ENCODE assay signal across 14 cellular contexts in genomic region chr17:17711708-17712141, GRCh38. TPM values are rescaled to one million over a fixed set of nuclear protein-coding genes. Genes with fewer than 3 reads are reported as not detected.
DNase-seq lines count a peak whose midpoint lies in the region; ATAC-seq, FAIRE-seq and TF ChIP-seq lines count a peak whose summit lies in the region.
"Had no signal": no experiment of that assay in that cellular context is flagged by ENCODE, and none has a peak within 500 bp of the region (broad histone marks: within the 10 kb centered on the region; RNA-seq: fewer than 3 reads in every experiment).

No MANE protein-coding gene starts in this region.

- H3K4me2 ChIP-seq in GM23248 (ENCODE audit: unreplicated experiment) (peak overlapping the region; percentile 52), astrocyte (ENCODE audit: low read length) (peak overlapping the region; percentile 71)

- ATAC-seq in stimulated activated memory B cell treated with anti-CD40 and anti-IgM and Interleukin-4, amounts not matched to agents 10 μg/mL and 1 μg/mL and 100 μg/mL, for 72 hours, result no peak
- no peak for ATAC-seq in GM18498 (IDR thresholded peaks at IDR 0.05; ENCODE audit: unreplicated experiment)

- H3K4me1 Mint-ChIP-seq in astrocyte (ENCODE audit: low read depth, unreplicated experiment), result peaks cover 51% of the 10 kb centered on the region
- peaks cover 39% of the 10 kb centered on the region for H3K4me1 Mint-ChIP-seq in stimulated activated memory B cell treated with anti-CD40 and anti-IgM and Interleukin-4, amounts not matched to agents 10 μg/mL and 1 μg/mL and 100 μg/mL, for 72 hours
- H3K4me1 Mint-ChIP-seq in activated CD4-positive, alpha-beta T cell treated with anti-CD3 and anti-CD28 coated beads, Interleukin-2, amount 10 ng/mL, durations not matched to agents 24 days and 14 days, result peaks cover 19% of the 10 kb centered on the region

- H3K27me3 ChIP-seq in GM23248 (replicated peaks; ENCODE audit: insufficient read depth), result no peaks in the 10 kb centered on the region
- no peaks in the 10 kb centered on the region for H3K27me3 ChIP-seq in astrocyte (ENCODE audit: insufficient read depth, low read length)
- H3K27me3 ChIP-seq in effector memory CD4-positive, alpha-beta T cell (replicated peaks; ENCODE audit: control insufficient read depth, insufficient read depth, low read length, poor library complexity, severe bottlenecking), result no peaks in the 10 kb centered on the region

- no peak overlapping the region for H3K4me3 Mint-ChIP-seq in astrocyte (ENCODE audit: unreplicated experiment)
- H3K4me3 Mint-ChIP-seq in stimulated activated memory B cell treated with anti-CD40 and anti-IgM and Interleukin-4, amounts not matched to agents 10 μg/mL and 1 μg/mL and 100 μg/mL, for 72 hours, result no peak overlapping the region
- no peak overlapping the region for H3K4me3 Mint-ChIP-seq in activated CD4-positive, alpha-beta T cell treated with anti-CD3 and anti-CD28 coated beads, Interleukin-2, amount 10 ng/mL, durations not matched to agents 24 days and 14 days
- H3K4me3 Mint-ChIP-seq: activated naive CD4-positive, alpha-beta T cell treated with anti-CD3 and anti-CD28 coated beads for 36 hours; stimulated activated naive CD8-positive, alpha-beta T cell treated with anti-CD3 and anti-CD28 coated beads, Interleukin-15, amount 100 ng/mL, for 72 hours had no signal

- no peaks in the 10 kb centered on the region for H4K20me1 ChIP-seq in GM23248 (ENCODE audit: insufficient read depth)
- peaks cover 84% of the 10 kb centered on the region for H4K20me1 ChIP-seq in astrocyte (ENCODE audit: insufficient read depth, low read length)

- H3K27me3 Mint-ChIP-seq in astrocyte (ENCODE audit: low read depth, unreplicated experiment), result no peaks in the 10 kb centered on the region
- H3K27me3 Mint-ChIP-seq in stimulated activated memory B cell treated with anti-CD40 and anti-IgM and Interleukin-4, amounts not matched to agents 10 μg/mL and 1 μg/mL and 100 μg/mL, for 72 hours, result no peaks in the 10 kb centered on the region
- no peaks in the 10 kb centered on the region for H3K27me3 Mint-ChIP-seq in activated CD4-positive, alpha-beta T cell treated with anti-CD3 and anti-CD28 coated beads, Interleukin-2, amount 10 ng/mL, durations not matched to agents 24 days and 14 days
- H3K27me3 Mint-ChIP-seq: stimulated activated naive CD8-positive, alpha-beta T cell treated with anti-CD3 and anti-CD28 coated beads, Interleukin-15, amount 100 ng/mL, for 72 hours had no signal

- H3K27ac ChIP-seq in GM23248 (peak overlapping the region; percentile 95), astrocyte (ENCODE audit: low read depth, low read length) (peak overlapping the region; percentile 77), kidney (ENCODE audit: low read depth in 2 of 2, low read length in 2 of 2) (peak overlapping the region; percentile 81 to 88)
- H3K27ac ChIP-seq in effector memory CD4-positive, alpha-beta T cell (ENCODE audit: insufficient read depth, low read length, poor library complexity, severe bottlenecking), result no peak overlapping the region
- H3K27ac ChIP-seq: WERI-Rb-1 had no signal

- H3K9me3 ChIP-seq in GM23248 (ENCODE audit: low read depth), result no peaks in the 10 kb centered on the region
- H3K9me3 ChIP-seq in astrocyte (ENCODE audit: insufficient read depth, low read depth, low read length), result no peaks in the 10 kb centered on the region
- no peaks in the 10 kb centered on the region for H3K9me3 ChIP-seq in kidney (ENCODE audit: control insufficient read depth in 1 of 2, low read length in 2 of 2)
- H3K9me3 ChIP-seq in effector memory CD4-positive, alpha-beta T cell (ENCODE audit: control insufficient read depth, low read length), result no peaks in the 10 kb centered on the region

- H3K36me3 ChIP-seq in GM23248 (ENCODE audit: low read depth) (no peaks in the 10 kb centered on the region), astrocyte (ENCODE audit: insufficient read depth, low read length) (no peaks in the 10 kb centered on the region), kidney (ENCODE audit: control insufficient read depth in 1 of 2, insufficient read depth in 2 of 2, low read length in 2 of 2) (no peaks in the 10 kb centered on the region)
- H3K36me3 ChIP-seq in effector memory CD4-positive, alpha-beta T cell (ENCODE audit: control insufficient read depth, insufficient read depth, low read length), result no peaks in the 10 kb centered on the region
- H3K36me3 ChIP-seq: WERI-Rb-1 had no signal

- H3K9me3 Mint-ChIP-seq in astrocyte (ENCODE audit: unreplicated experiment), result peaks cover 2% of the 10 kb centered on the region
- no peaks in the 10 kb centered on the region for H3K9me3 Mint-ChIP-seq in stimulated activated memory B cell treated with anti-CD40 and anti-IgM and Interleukin-4, amounts not matched to agents 10 μg/mL and 1 μg/mL and 100 μg/mL, for 72 hours
- H3K9me3 Mint-ChIP-seq in activated CD4-positive, alpha-beta T cell treated with anti-CD3 and anti-CD28 coated beads, Interleukin-2, amount 10 ng/mL, durations not matched to agents 24 days and 14 days, result no peaks in the 10 kb centered on the region
- H3K9me3 Mint-ChIP-seq: activated naive CD4-positive, alpha-beta T cell treated with anti-CD3 and anti-CD28 coated beads for 36 hours; stimulated activated naive CD8-positive, alpha-beta T cell treated with anti-CD3 and anti-CD28 coated beads, Interleukin-15, amount 100 ng/mL, for 72 hours had no signal

- FAIRE-seq in astrocyte (lab: Jason Lieb, UNC), result no peak
- no peak for FAIRE-seq in kidney (lab: Jason Lieb, UNC)

- TF ChIP-seq CTCF in astrocyte (IDR thresholded peaks at IDR 0.05; ENCODE audit: insufficient read depth, low read depth, low read length), result no peak
- no peak for TF ChIP-seq CTCF in kidney (IDR thresholded peaks at IDR 0.05; ENCODE audit: borderline replicate concordance, extremely low read depth, insufficient read depth)

- no peak for DNase-seq in GM23248
- no peak for DNase-seq in astrocyte (ENCODE audit: low read depth)
- DNase-seq in kidney, result no peak
- no peak for DNase-seq in MV-4-11 (lab: John Stamatoyannopoulos, UW)
- no peak for DNase-seq in activated CD4-positive, alpha-beta T cell treated with anti-CD3 and anti-CD28 coated beads, Interleukin-2, amount 10 ng/mL, durations not matched to agents 24 days and 14 days
- no peak for DNase-seq in effector memory CD4-positive, alpha-beta T cell
- DNase-seq: activated naive CD4-positive, alpha-beta T cell treated with anti-CD3 and anti-CD28 coated beads for 36 hours; effector CD4-positive, alpha-beta T cell; NCI-H187 treated with DMSO at 0.1 percent for 48 hours; WERI-Rb-1 had no signal

- no peak overlapping the region for H3K4me3 ChIP-seq in GM23248
- H3K4me3 ChIP-seq in astrocyte (ENCODE audit: insufficient read depth, low read depth, low read length), result no peak overlapping the region
- H3K4me3 ChIP-seq in kidney (ENCODE audit: low read length in 2 of 2), result no peak overlapping the region
- H3K4me3 ChIP-seq in effector memory CD4-positive, alpha-beta T cell (ENCODE audit: insufficient read depth, low read depth, low read length, poor library complexity, severe bottlenecking), result no peak overlapping the region
- H3K4me3 ChIP-seq: lung had no signal

- peaks cover 2% of the 10 kb centered on the region for H3K36me3 Mint-ChIP-seq in astrocyte (ENCODE audit: low read depth, unreplicated experiment)
- H3K36me3 Mint-ChIP-seq in stimulated activated memory B cell treated with anti-CD40 and anti-IgM and Interleukin-4, amounts not matched to agents 10 μg/mL and 1 μg/mL and 100 μg/mL, for 72 hours, result peaks cover 16% of the 10 kb centered on the region
- no peaks in the 10 kb centered on the region for H3K36me3 Mint-ChIP-seq in activated CD4-positive, alpha-beta T cell treated with anti-CD3 and anti-CD28 coated beads, Interleukin-2, amount 10 ng/mL, durations not matched to agents 24 days and 14 days (ENCODE audit: low read depth)

- H3K27ac Mint-ChIP-seq in astrocyte (ENCODE audit: unreplicated experiment), result peak overlapping the region; percentile 96
- H3K27ac Mint-ChIP-seq in stimulated activated memory B cell treated with anti-CD40 and anti-IgM and Interleukin-4, amounts not matched to agents 10 μg/mL and 1 μg/mL and 100 μg/mL, for 72 hours, result peak overlapping the region; percentile 16
- no peak overlapping the region for H3K27ac Mint-ChIP-seq in activated CD4-positive, alpha-beta T cell treated with anti-CD3 and anti-CD28 coated beads, Interleukin-2, amount 10 ng/mL, durations not matched to agents 24 days and 14 days
- H3K27ac Mint-ChIP-seq: activated naive CD4-positive, alpha-beta T cell treated with anti-CD3 and anti-CD28 coated beads for 36 hours had no signal

- intact Hi-C loops in kidney (cut with DNase I), result no loop called here
- intact Hi-C loops in activated CD4-positive, alpha-beta T cell treated with anti-CD3 and anti-CD28 coated beads, Interleukin-2, amount 10 ng/mL, durations not matched to agents 24 days and 14 days (cut with micrococcal nuclease), result no loop called here

- WGBS in GM23248 (ENCODE audit: low coverage in 1 of 2, low lambda C conversion rate in 2 of 2, missing lambda C conversion rate in 2 of 2), 2 experiments, result 80 to 82% methylated on average over 11 of the region's 11 CpGs

- peaks cover 16% of the 10 kb centered on the region for H3F3A ChIP-seq in GM23248 (ENCODE audit: insufficient read depth)

- H2AFZ ChIP-seq in GM23248 (no peak overlapping the region), astrocyte (ENCODE audit: low read depth, low read length) (no peak overlapping the region)

- H3K79me2 ChIP-seq in GM23248 (ENCODE audit: insufficient read depth) (peaks cover 86% of the 10 kb centered on the region), astrocyte (ENCODE audit: insufficient read depth, low read length) (peaks cover 91% of the 10 kb centered on the region)

- H3K9ac ChIP-seq in GM23248 (peak overlapping the region; percentile 76), astrocyte (ENCODE audit: low read length) (peak overlapping the region; percentile 55), kidney (ENCODE audit: low read length in 2 of 2) (peak overlapping the region; percentile 4 to 19)

- H3K9me2 ChIP-seq in GM23248 (ENCODE audit: insufficient read depth), result no peaks in the 10 kb centered on the region

- H3K4me1 ChIP-seq in GM23248 (ENCODE audit: insufficient read depth) (peaks cover 44% of the 10 kb centered on the region), astrocyte (ENCODE audit: insufficient read depth, low read length) (peaks cover 46% of the 10 kb centered on the region), kidney (ENCODE audit: control insufficient read depth in 1 of 2, insufficient read depth in 1 of 2, low read depth in 1 of 2, low read length in 2 of 2) (peaks cover 17 to 25% of the 10 kb centered on the region in 2 donors)
- H3K4me1 ChIP-seq in effector memory CD4-positive, alpha-beta T cell (ENCODE audit: control insufficient read depth, insufficient read depth, low read length, poor library complexity, severe bottlenecking), result no peaks in the 10 kb centered on the region

- in situ Hi-C loops in GM23248 (cut with MboI), result no loop called here

RNA-seq across cellular contexts. Expression of gene RAI1, which starts 30.5 kb away (rescaled TPM):
- 9.1 and 17.8 TPM in 2 replicates for total RNA-seq in GM23248 (2014; rRNA removed; shearing (Covaris generic))
- polyA plus RNA-seq in GM23248 (2016; fragmentation: Nextera tagmentation; extraction: Ambion mirVana) (4.4 and 5.2 TPM in 2 replicates), kidney (ENCODE audit: insufficient read depth, low read depth, low replicate concordance) (6.7 TPM)
- total RNA-seq in astrocyte (39.1 and 39.8 TPM in 2 replicates), kidney (50.5 TPM)
- total RNA-seq in activated CD4-positive, alpha-beta T cell treated with anti-CD3 and anti-CD28 coated beads, Interleukin-2, amount 10 ng/mL, durations not matched to agents 24 days and 14 days, result 30.1 and 34.5 TPM in 2 replicates

Comparison
In these comparisons a context has a peak if more than half of its experiments do, and no peak if none do; other contexts are left out.
1. H3K9ac ChIP-seq: peak in every context shown above with its lines; median percentile 76 in GM23248; 55 in astrocyte; 12 in kidney.